ENCODE assay signal across 16 cellular contexts in the genomic region with DNA sequence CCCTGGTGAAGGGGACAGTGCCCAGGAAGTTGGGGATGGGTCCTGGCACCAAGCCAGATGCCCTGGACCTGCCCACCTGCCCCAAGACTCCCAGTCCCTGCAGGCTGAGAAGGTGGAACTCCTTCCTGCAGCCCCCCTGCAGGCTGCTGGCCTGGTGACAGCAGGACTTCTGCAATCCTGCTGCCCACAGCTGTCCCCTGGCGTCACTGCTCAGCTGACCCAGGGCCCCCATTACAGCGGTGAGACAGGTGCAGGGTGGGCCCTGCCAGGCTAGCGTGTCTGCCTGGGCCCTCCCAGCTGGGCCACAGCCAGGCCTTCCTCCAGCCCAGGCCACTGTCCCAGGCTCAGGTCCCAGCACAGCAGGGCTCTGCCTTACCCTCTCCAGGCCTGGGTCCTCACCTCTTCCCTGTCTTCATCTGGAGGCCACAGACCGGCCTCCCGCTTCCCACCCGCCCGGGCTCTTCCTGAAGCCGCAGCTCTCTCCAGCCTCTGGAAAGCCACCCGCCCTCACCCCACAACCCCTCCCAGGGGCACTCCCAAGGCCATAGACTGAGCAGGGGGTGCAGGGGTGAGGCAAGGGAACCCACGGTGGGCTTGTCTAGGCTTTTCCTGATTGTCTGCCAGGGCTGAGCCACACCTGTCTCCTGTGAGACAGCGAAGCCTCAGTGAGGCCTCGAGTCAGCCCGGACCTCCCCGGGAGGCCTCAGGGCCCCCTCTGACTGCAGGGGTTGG. TPM values are rescaled to one million over a fixed set of nuclear protein-coding genes. Genes with fewer than 3 reads are reported as not detected.
DNase-seq lines count a peak whose midpoint lies in the region; ATAC-seq and TF ChIP-seq lines count a peak whose summit lies in the region.
"Had no signal": no experiment of that assay in that cellular context is flagged by ENCODE, and none has a peak within 500 bp of the region (broad histone marks: within the 10 kb centered on the region; RNA-seq: fewer than 3 reads in every experiment).

No MANE protein-coding gene starts in this region.

- H3K4me2 ChIP-seq in mesenchymal stem cell (ENCODE audit: low read length, poor library complexity, severe bottlenecking), result no peak overlapping the region

- H3K4me1 ChIP-seq in NT2/D1 (ENCODE audit: insufficient read depth, insufficient read length) (peaks cover 19% of the 10 kb centered on the region), mesenchymal stem cell (ENCODE audit: control insufficient read depth, insufficient read depth, low read depth, low read length) (peaks cover 18% of the 10 kb centered on the region), skeletal muscle tissue (ENCODE audit: control insufficient read depth in 3 of 3, insufficient read depth in 3 of 3, low read length in 3 of 3) (peaks cover 24 to 73% (median 42%) of the 10 kb centered on the region in 3 donors)

- no peaks in the 10 kb centered on the region for H3K36me3 Mint-ChIP-seq in activated CD8-positive, alpha-beta T cell treated with anti-CD3 and anti-CD28 coated beads, Interleukin-2, amount 10 ng/mL, durations not matched to agents 7 days and 5 days (ENCODE audit: low read depth)
- no peaks in the 10 kb centered on the region for H3K36me3 Mint-ChIP-seq in activated CD8-positive, alpha-beta T cell treated with anti-CD3 and anti-CD28 coated beads for 36 hours (ENCODE audit: low read depth)
- no peaks in the 10 kb centered on the region for H3K36me3 Mint-ChIP-seq in T-helper 2 cell treated with Interferon-gamma antibody and Interleukin-4, amounts not matched to agents 5 μg/mL and 100 μg/mL, for 36 hours (ENCODE audit: low read depth)
- H3K36me3 Mint-ChIP-seq: CD8-positive, alpha-beta T cell had no signal

- no peak overlapping the region for H2BK12ac ChIP-seq in mesenchymal stem cell (ENCODE audit: low read length in 2 of 2)

- no peak overlapping the region for H2BK5ac ChIP-seq in mesenchymal stem cell (ENCODE audit: low read depth, low read length, poor library complexity, severe bottlenecking)

- H3K27ac ChIP-seq in mesenchymal stem cell (ENCODE audit: low read length, poor library complexity, severe bottlenecking) (no peak overlapping the region), skeletal muscle tissue (ENCODE audit: low read depth, low read length) (peak overlapping the region; percentile 88)

- TF ChIP-seq CTCF in activated CD8-positive, alpha-beta T cell treated with anti-CD3 and anti-CD28 coated beads for 36 hours (IDR thresholded peaks at IDR 0.05), result no peak

- no peak overlapping the region for H3K4me3 ChIP-seq in NT2/D1 (ENCODE audit: insufficient read length, low read depth)
- no peak overlapping the region for H3K4me3 ChIP-seq in mesenchymal stem cell (ENCODE audit: insufficient read depth in 1 of 2, low read depth in 1 of 2, low read length in 2 of 2)
- H3K4me3 ChIP-seq in skeletal muscle tissue (ENCODE audit: low read length in 3 of 3), result peak overlapping the region in 1 of 3 donors; percentile 22

- no peaks in the 10 kb centered on the region for H3K27me3 ChIP-seq in NT2/D1 (ENCODE audit: insufficient read depth, insufficient read length)
- no peaks in the 10 kb centered on the region for H3K27me3 ChIP-seq in mesenchymal stem cell (ENCODE audit: control insufficient read depth in 1 of 2, insufficient read depth in 1 of 2, low read length in 2 of 2)
- H3K27me3 ChIP-seq in skeletal muscle tissue (ENCODE audit: control insufficient read depth in 3 of 3, insufficient read depth in 3 of 3, low read length in 3 of 3), result no peaks in the 10 kb centered on the region

- CTCF ChIA-PET in activated CD8-positive, alpha-beta T cell treated with anti-CD3 and anti-CD28 coated beads, Interleukin-2, amount 10 ng/mL, durations not matched to agents 7 days and 5 days (lab: Charles Lee), result no interaction called here
- CTCF ChIA-PET in activated CD8-positive, alpha-beta T cell treated with anti-CD3 and anti-CD28 coated beads for 36 hours (lab: Charles Lee), result interaction anchor here (1.1 kb wide), 1 partner anchor 11 kb away, joined by 3 read pairs; no protein-coding TSS in a partner anchor

- no peak overlapping the region for H3K14ac ChIP-seq in mesenchymal stem cell (ENCODE audit: low read length in 2 of 2)

- intact Hi-C loops in activated CD8-positive, alpha-beta T cell treated with anti-CD3 and anti-CD28 coated beads for 36 hours (cut with micrococcal nuclease), result no loop called here

- H3K27ac Mint-ChIP-seq in activated CD8-positive, alpha-beta T cell treated with anti-CD3 and anti-CD28 coated beads, Interleukin-2, amount 10 ng/mL, durations not matched to agents 7 days and 5 days, result no peak overlapping the region
- no peak overlapping the region for H3K27ac Mint-ChIP-seq in activated CD8-positive, alpha-beta T cell treated with anti-CD3 and anti-CD28 coated beads for 36 hours
- no peak overlapping the region for H3K27ac Mint-ChIP-seq in T-helper 2 cell treated with Interferon-gamma antibody and Interleukin-4, amounts not matched to agents 5 μg/mL and 100 μg/mL, for 36 hours
- H3K27ac Mint-ChIP-seq: CD8-positive, alpha-beta T cell had no signal

- H4K8ac ChIP-seq in mesenchymal stem cell (ENCODE audit: low read length), result no peak overlapping the region

- H3K9ac ChIP-seq in NT2/D1 (ENCODE audit: insufficient read length, low read depth) (peak overlapping the region; percentile 53), mesenchymal stem cell (ENCODE audit: low read length) (no peak overlapping the region), skeletal muscle tissue (ENCODE audit: low read depth in 1 of 3, low read length in 3 of 3) (peak overlapping the region; percentile 33 to 72 (median 56))

- ATAC-seq in activated CD8-positive, alpha-beta T cell treated with anti-CD3 and anti-CD28 coated beads, Interleukin-2, amount 10 ng/mL, durations not matched to agents 7 days and 5 days, result peak; percentile 40
- ATAC-seq in activated CD8-positive, alpha-beta T cell treated with anti-CD3 and anti-CD28 coated beads for 36 hours, result no peak
- no peak for ATAC-seq in esophagus mucosa
- ATAC-seq in HG02981 (IDR thresholded peaks at IDR 0.05; ENCODE audit: unreplicated experiment), result no peak
- ATAC-seq: CD8-positive, alpha-beta T cell had no signal

- H2BK120ac ChIP-seq in mesenchymal stem cell (ENCODE audit: low read depth, low read length), result no peak overlapping the region

- H3K4me1 Mint-ChIP-seq in activated CD8-positive, alpha-beta T cell treated with anti-CD3 and anti-CD28 coated beads, Interleukin-2, amount 10 ng/mL, durations not matched to agents 7 days and 5 days (ENCODE audit: low read depth), result no peaks in the 10 kb centered on the region
- H3K4me1 Mint-ChIP-seq in activated CD8-positive, alpha-beta T cell treated with anti-CD3 and anti-CD28 coated beads for 36 hours (ENCODE audit: low read depth), result no peaks in the 10 kb centered on the region
- peaks cover 3% of the 10 kb centered on the region for H3K4me1 Mint-ChIP-seq in T-helper 2 cell treated with Interferon-gamma antibody and Interleukin-4, amounts not matched to agents 5 μg/mL and 100 μg/mL, for 36 hours (ENCODE audit: low read depth)

- no peak overlapping the region for H3K4me3 Mint-ChIP-seq in activated CD8-positive, alpha-beta T cell treated with anti-CD3 and anti-CD28 coated beads, Interleukin-2, amount 10 ng/mL, durations not matched to agents 7 days and 5 days
- H3K4me3 Mint-ChIP-seq in activated CD8-positive, alpha-beta T cell treated with anti-CD3 and anti-CD28 coated beads for 36 hours, result no peak overlapping the region
- H3K4me3 Mint-ChIP-seq in T-helper 2 cell treated with Interferon-gamma antibody and Interleukin-4, amounts not matched to agents 5 μg/mL and 100 μg/mL, for 36 hours, result no peak overlapping the region
- H3K4me3 Mint-ChIP-seq: CD8-positive, alpha-beta T cell had no signal

- H3K4ac ChIP-seq in mesenchymal stem cell (ENCODE audit: low read depth in 1 of 2, low read length in 2 of 2), result no peak overlapping the region

- H3K18ac ChIP-seq in mesenchymal stem cell (ENCODE audit: low read depth in 1 of 2, low read length in 2 of 2), result no peak overlapping the region

- POLR2A ChIA-PET in activated CD8-positive, alpha-beta T cell treated with anti-CD3 and anti-CD28 coated beads, Interleukin-2, amount 10 ng/mL, durations not matched to agents 7 days and 5 days (lab: Charles Lee), result no interaction called here
- POLR2A ChIA-PET in activated CD8-positive, alpha-beta T cell treated with anti-CD3 and anti-CD28 coated beads for 36 hours (lab: Charles Lee), result no interaction called here

- no peak overlapping the region for H3K23ac ChIP-seq in mesenchymal stem cell (ENCODE audit: low read length in 2 of 2)

- no peak overlapping the region for H4K91ac ChIP-seq in mesenchymal stem cell (ENCODE audit: low read length)

- no peak for DNase-seq in activated CD8-positive, alpha-beta T cell treated with anti-CD3 and anti-CD28 coated beads, Interleukin-2, amount 10 ng/mL, durations not matched to agents 7 days and 5 days
- no peak for DNase-seq in activated CD8-positive, alpha-beta T cell treated with anti-CD3 and anti-CD28 coated beads for 36 hours
- no peak for DNase-seq in NT2/D1 (ENCODE audit: low read depth, low spot score)
- DNase-seq in mesenchymal stem cell, result no peak
- DNase-seq in T-helper 2 cell treated with Interferon-gamma antibody and Interleukin-4, amounts not matched to agents 5 μg/mL and 100 μg/mL, for 36 hours (ENCODE audit: low spot score), result no peak
- DNase-seq: 8988T, HCEC 1CT, Karpas-422, MM.1S, NCI-H1092 treated with DMSO at 0.1 percent for 48 hours, NCI-H187 treated with DMSO at 0.1 percent for 48 hours, NCI-H510A had no signal

- H3K9me3 ChIP-seq in NT2/D1 (ENCODE audit: insufficient read depth, low read length) (peaks cover 7% of the 10 kb centered on the region; the same call in 1 of the 2 replicates), mesenchymal stem cell (ENCODE audit: control insufficient read depth, low read length) (no peaks in the 10 kb centered on the region), skeletal muscle tissue (ENCODE audit: control insufficient read depth in 3 of 3, low read length in 3 of 3) (no peaks in the 10 kb centered on the region)

- H3K36me3 ChIP-seq in NT2/D1 (ENCODE audit: insufficient read depth, insufficient read length, low read length), result no peaks in the 10 kb centered on the region
- no peaks in the 10 kb centered on the region for H3K36me3 ChIP-seq in mesenchymal stem cell (ENCODE audit: control insufficient read depth in 1 of 2, insufficient read depth in 2 of 2, low read depth in 1 of 2, low read length in 2 of 2)
- H3K36me3 ChIP-seq in skeletal muscle tissue (ENCODE audit: control insufficient read depth in 3 of 3, insufficient read depth in 3 of 3, low read length in 3 of 3), result peaks cover 3 to 12% (median 4%) of the 10 kb centered on the region in 3 donors

- no peaks in the 10 kb centered on the region for H3K9me3 Mint-ChIP-seq in activated CD8-positive, alpha-beta T cell treated with anti-CD3 and anti-CD28 coated beads, Interleukin-2, amount 10 ng/mL, durations not matched to agents 7 days and 5 days (ENCODE audit: insufficient read depth)
- H3K9me3 Mint-ChIP-seq in activated CD8-positive, alpha-beta T cell treated with anti-CD3 and anti-CD28 coated beads for 36 hours, result peaks cover 4% of the 10 kb centered on the region
- no peaks in the 10 kb centered on the region for H3K9me3 Mint-ChIP-seq in T-helper 2 cell treated with Interferon-gamma antibody and Interleukin-4, amounts not matched to agents 5 μg/mL and 100 μg/mL, for 36 hours
- H3K9me3 Mint-ChIP-seq: CD8-positive, alpha-beta T cell had no signal

- H2AK5ac ChIP-seq in mesenchymal stem cell (ENCODE audit: low read length, severe bottlenecking), result no peak overlapping the region

- H2AFZ ChIP-seq in mesenchymal stem cell (ENCODE audit: low read depth, low read length), result no peak overlapping the region

- H3K27me3 Mint-ChIP-seq in activated CD8-positive, alpha-beta T cell treated with anti-CD3 and anti-CD28 coated beads, Interleukin-2, amount 10 ng/mL, durations not matched to agents 7 days and 5 days (ENCODE audit: low read depth), result no peaks in the 10 kb centered on the region
- H3K27me3 Mint-ChIP-seq in activated CD8-positive, alpha-beta T cell treated with anti-CD3 and anti-CD28 coated beads for 36 hours, result no peaks in the 10 kb centered on the region
- H3K27me3 Mint-ChIP-seq in T-helper 2 cell treated with Interferon-gamma antibody and Interleukin-4, amounts not matched to agents 5 μg/mL and 100 μg/mL, for 36 hours (ENCODE audit: low read depth), result no peaks in the 10 kb centered on the region

- H3K79me1 ChIP-seq in mesenchymal stem cell (replicated peaks; ENCODE audit: low read length, poor library complexity, severe bottlenecking), result no peaks in the 10 kb centered on the region

- peak overlapping the region; percentile 13 for H2BK15ac ChIP-seq in mesenchymal stem cell (ENCODE audit: low read depth, poor library complexity, severe bottlenecking)

- WGBS in mesenchymal stem cell, result 76% methylated on average over 14 of the region's 14 CpGs

RNA-seq across cellular contexts. Expression of a gene that starts 8.8 kb away (rescaled TPM):
- under 1 TPM; 0.37 to 0.50 TPM for total RNA-seq in activated CD8-positive, alpha-beta T cell treated with anti-CD3 and anti-CD28 coated beads, Interleukin-2, amount 10 ng/mL, durations not matched to agents 7 days and 5 days
- 1 to 10 TPM in 1 of 2 experiments, under 1 TPM in 1; 0.99 to 1.0 TPM for total RNA-seq in activated CD8-positive, alpha-beta T cell treated with anti-CD3 and anti-CD28 coated beads for 36 hours
- polyA plus RNA-seq in mesenchymal stem cell (2013, experiment 1 of 2), result 2.3 TPM
- 2.3 TPM for polyA plus RNA-seq in mesenchymal stem cell (2013, experiment 2 of 2)
- total RNA-seq in skeletal muscle tissue (4.2 TPM), esophagus mucosa (0.44 TPM)
- total RNA-seq: CD8-positive, alpha-beta T cell had no signal

RNA-seq across cellular contexts. Expression of a gene that starts 11.5 kb away (rescaled TPM):
- total RNA-seq in activated CD8-positive, alpha-beta T cell treated with anti-CD3 and anti-CD28 coated beads, Interleukin-2, amount 10 ng/mL, durations not matched to agents 7 days and 5 days, result not detected
- total RNA-seq in activated CD8-positive, alpha-beta T cell treated with anti-CD3 and anti-CD28 coated beads for 36 hours, result not detected
- 0.58 TPM for polyA plus RNA-seq in mesenchymal stem cell (2013, experiment 1 of 2)
- 0.52 TPM for polyA plus RNA-seq in mesenchymal stem cell (2013, experiment 2 of 2)
- 18.3 TPM for total RNA-seq in skeletal muscle tissue
- 0.08 TPM for total RNA-seq in esophagus mucosa
- total RNA-seq: CD8-positive, alpha-beta T cell had no signal

RNA-seq across cellular contexts. Expression of a gene that starts 49.9 kb away (rescaled TPM):
- total RNA-seq in activated CD8-positive, alpha-beta T cell treated with anti-CD3 and anti-CD28 coated beads, Interleukin-2, amount 10 ng/mL, durations not matched to agents 7 days and 5 days, result under 1 TPM; 0.10 to 0.13 TPM
- under 1 TPM; 0.11 to 0.27 TPM for total RNA-seq in activated CD8-positive, alpha-beta T cell treated with anti-CD3 and anti-CD28 coated beads for 36 hours
- 0.19 TPM for polyA plus RNA-seq in mesenchymal stem cell (2013, experiment 1 of 2)
- polyA plus RNA-seq in mesenchymal stem cell (2013, experiment 2 of 2), result 0.32 TPM
- total RNA-seq in skeletal muscle tissue, result 1.6 TPM
- 0.40 TPM for total RNA-seq in esophagus mucosa
- total RNA-seq: CD8-positive, alpha-beta T cell had no signal

RNA-seq across cellular contexts. Expression of a gene that starts 53.5 kb away (rescaled TPM):
- total RNA-seq in activated CD8-positive, alpha-beta T cell treated with anti-CD3 and anti-CD28 coated beads, Interleukin-2, amount 10 ng/mL, durations not matched to agents 7 days and 5 days, result 10 to 100 TPM; 58.3 to 62.7 TPM
- 10 to 100 TPM; 42.1 to 43.3 TPM for total RNA-seq in activated CD8-positive, alpha-beta T cell treated with anti-CD3 and anti-CD28 coated beads for 36 hours
- polyA plus RNA-seq in mesenchymal stem cell (2013, experiment 1 of 2), result 19.8 TPM
- 20.1 TPM for polyA plus RNA-seq in mesenchymal stem cell (2013, experiment 2 of 2)
- total RNA-seq in skeletal muscle tissue (33.4 TPM), esophagus mucosa (29.5 TPM)

Comparison
In these comparisons a context has a peak if more than half of its experiments do, and no peak if none do; other contexts are left out.
1. RNA of a gene that starts 11.5 kb away (total RNA-seq): 18.3 TPM in skeletal muscle tissue (single experiment); 0.08 TPM in esophagus mucosa (single experiment), not detected in activated CD8-positive, alpha-beta T cell treated with anti-CD3 and anti-CD28 coated beads, Interleukin-2, amount 10 ng/mL, durations not matched to agents 7 days and 5 days and not detected in activated CD8-positive, alpha-beta T cell treated with anti-CD3 and anti-CD28 coated beads for 36 hours; every median in the first group is over 10 times any median in the second.